Comparison of ENCODE assay signal across 21 cellular contexts in genomic region chr11:45833761-45834160, GRCh38. TPM values are rescaled to one million over a fixed set of nuclear protein-coding genes. Genes with fewer than 3 reads are reported as not detected.
DNase-seq lines count a peak whose midpoint lies in the region; ATAC-seq and TF ChIP-seq lines count a peak whose summit lies in the region.
"Had no signal": no experiment of that assay in that cellular context is flagged by ENCODE, and none has a peak within 500 bp of the region (broad histone marks: within the 10 kb centered on the region; RNA-seq: fewer than 3 reads in every experiment).

No MANE protein-coding gene starts in this region.

- peaks cover 10 to 12% of the 10 kb centered on the region in 2 donors for H3K4me1 Mint-ChIP-seq in natural killer cell treated with Interleukin-12 subunit alpha and Interleukin-12 subunit beta and Interleukin-15 and Interleukin-18, amount 100 ng/mL, for 72 hours (ENCODE audit: low read depth in 2 of 2)
- peaks cover 11% of the 10 kb centered on the region in 2 donors for H3K4me1 Mint-ChIP-seq in natural killer cell
- peaks cover 27% of the 10 kb centered on the region for H3K4me1 Mint-ChIP-seq in T-helper 1 cell treated with Interleukin-12 subunit alpha and Interleukin-12 subunit beta and Interleukin-4 antibody, amounts not matched to agents 30 μg/mL and 1 μg/mL, for 36 hours (ENCODE audit: low read depth)
- H3K4me1 Mint-ChIP-seq in activated T-helper 2 cell treated with anti-CD3 and anti-CD28 coated beads, Interferon-gamma antibody, Interleukin-2, Interleukin-4, amounts not matched to agents 10 μg/mL and 5 μg/mL and 100 μg/mL, durations not matched to agents 14 hours and 24 hours and 36 hours (ENCODE audit: low read depth) = peaks cover 29% of the 10 kb centered on the region

- H3K4me3 ChIP-seq in aorta (ENCODE audit: low read length in 2 of 2) = no peak overlapping the region
- H3K4me3 ChIP-seq: GM23338, PC-9 had no signal

- no peaks in the 10 kb centered on the region for H3K27me3 ChIP-seq in aorta (ENCODE audit: control insufficient read depth in 1 of 2, insufficient read depth in 2 of 2, low read length in 1 of 2)

- intact Hi-C loops in natural killer cell (cut with micrococcal nuclease) (no loop called here), aorta (cut with DNase I) (no loop called here)
- intact Hi-C loops in activated T-helper 2 cell treated with anti-CD3 and anti-CD28 coated beads, Interferon-gamma antibody, Interleukin-2, Interleukin-4, amounts not matched to agents 10 μg/mL and 5 μg/mL and 100 μg/mL, durations not matched to agents 14 hours and 24 hours and 36 hours (cut with micrococcal nuclease) = no loop called here

- no peak for ATAC-seq in natural killer cell treated with Interleukin-12 subunit alpha and Interleukin-12 subunit beta and Interleukin-15 and Interleukin-18, amount 100 ng/mL, for 72 hours
- ATAC-seq in natural killer cell = no peak
- ATAC-seq in aorta (ENCODE audit: low FRiP score) = no peak
- ATAC-seq in GM18867 (IDR thresholded peaks at IDR 0.05; ENCODE audit: unreplicated experiment) = no peak
- ATAC-seq: GM23338 had no signal

- no peaks in the 10 kb centered on the region for H3K4me1 ChIP-seq in aorta (ENCODE audit: control insufficient read depth in 1 of 2, insufficient read depth in 2 of 2, low read length in 2 of 2)

- H3K27me3 Mint-ChIP-seq in natural killer cell treated with Interleukin-12 subunit alpha and Interleukin-12 subunit beta and Interleukin-15 and Interleukin-18, amount 100 ng/mL, for 72 hours = peaks cover 8 to 15% of the 10 kb centered on the region in 2 donors
- H3K27me3 Mint-ChIP-seq in natural killer cell (ENCODE audit: low read depth in 2 of 2) = peaks cover 5 to 8% of the 10 kb centered on the region in 2 donors
- peaks cover 36% of the 10 kb centered on the region for H3K27me3 Mint-ChIP-seq in T-helper 1 cell treated with Interleukin-12 subunit alpha and Interleukin-12 subunit beta and Interleukin-4 antibody, amounts not matched to agents 30 μg/mL and 1 μg/mL, for 36 hours (ENCODE audit: low read depth)
- H3K27me3 Mint-ChIP-seq in activated T-helper 2 cell treated with anti-CD3 and anti-CD28 coated beads, Interferon-gamma antibody, Interleukin-2, Interleukin-4, amounts not matched to agents 10 μg/mL and 5 μg/mL and 100 μg/mL, durations not matched to agents 14 hours and 24 hours and 36 hours (ENCODE audit: low read depth) = peaks cover 7% of the 10 kb centered on the region

- H3K36me3 Mint-ChIP-seq in natural killer cell treated with Interleukin-12 subunit alpha and Interleukin-12 subunit beta and Interleukin-15 and Interleukin-18, amount 100 ng/mL, for 72 hours = no peaks in the 10 kb centered on the region
- H3K36me3 Mint-ChIP-seq in natural killer cell = no peaks in the 10 kb centered on the region
- no peaks in the 10 kb centered on the region for H3K36me3 Mint-ChIP-seq in T-helper 1 cell treated with Interleukin-12 subunit alpha and Interleukin-12 subunit beta and Interleukin-4 antibody, amounts not matched to agents 30 μg/mL and 1 μg/mL, for 36 hours (ENCODE audit: low read depth)
- H3K36me3 Mint-ChIP-seq in activated T-helper 2 cell treated with anti-CD3 and anti-CD28 coated beads, Interferon-gamma antibody, Interleukin-2, Interleukin-4, amounts not matched to agents 10 μg/mL and 5 μg/mL and 100 μg/mL, durations not matched to agents 14 hours and 24 hours and 36 hours (ENCODE audit: low read depth) = peaks cover 3% of the 10 kb centered on the region

- peak overlapping the region; percentile 48 for H3K4me3 Mint-ChIP-seq in natural killer cell treated with Interleukin-12 subunit alpha and Interleukin-12 subunit beta and Interleukin-15 and Interleukin-18, amount 100 ng/mL, for 72 hours
- no peak overlapping the region for H3K4me3 Mint-ChIP-seq in natural killer cell
- H3K4me3 Mint-ChIP-seq in T-helper 1 cell treated with Interleukin-12 subunit alpha and Interleukin-12 subunit beta and Interleukin-4 antibody, amounts not matched to agents 30 μg/mL and 1 μg/mL, for 36 hours = peak overlapping the region; percentile 73
- peak overlapping the region; percentile 66 for H3K4me3 Mint-ChIP-seq in activated T-helper 2 cell treated with anti-CD3 and anti-CD28 coated beads, Interferon-gamma antibody, Interleukin-2, Interleukin-4, amounts not matched to agents 10 μg/mL and 5 μg/mL and 100 μg/mL, durations not matched to agents 14 hours and 24 hours and 36 hours (ENCODE audit: low read depth)
- H3K4me3 Mint-ChIP-seq: GM23338 had no signal

- 82 to 89% methylated on average over 3 of the region's 3 CpGs for WGBS in aorta, 2 donors

- no peaks in the 10 kb centered on the region for H3K36me3 ChIP-seq in aorta (ENCODE audit: control insufficient read depth in 1 of 2, insufficient read depth in 2 of 2, low read length in 1 of 2)

- H3K9me3 ChIP-seq in aorta (ENCODE audit: control insufficient read depth, low read length) = no peaks in the 10 kb centered on the region

- no peak for DNase-seq in natural killer cell treated with Interleukin-12 subunit alpha and Interleukin-12 subunit beta and Interleukin-15 and Interleukin-18, amount 100 ng/mL, for 72 hours (ENCODE audit: low spot score)
- no peak for DNase-seq in natural killer cell
- DNase-seq in activated T-helper 2 cell treated with anti-CD3 and anti-CD28 coated beads, Interferon-gamma antibody, Interleukin-2, Interleukin-4, amounts not matched to agents 10 μg/mL and 5 μg/mL and 100 μg/mL, durations not matched to agents 14 hours and 24 hours and 36 hours (ENCODE audit: low spot score) = no peak
- no peak for DNase-seq in aorta
- DNase-seq in COLO829 (ENCODE audit: low spot score) = no peak
- DNase-seq: ACHN, COR-L47, DMS 273 treated with DMSO at 0.1 percent for 48 hours, HCEC 1CT, Karpas-422, NCI-H1417 treated with DMSO at 0.1 percent for 48 hours, NCI-H187 treated with DMSO at 0.1 percent for 48 hours, NCI-H226, NCI-H524 treated with DMSO at 0.1 percent for 48 hours, PC-9 had no signal

- peak overlapping the region; percentile 69 to 72 for H3K27ac Mint-ChIP-seq in natural killer cell treated with Interleukin-12 subunit alpha and Interleukin-12 subunit beta and Interleukin-15 and Interleukin-18, amount 100 ng/mL, for 72 hours
- peak overlapping the region in 1 of 2 donors; percentile 31 for H3K27ac Mint-ChIP-seq in natural killer cell
- peak overlapping the region; percentile 82 for H3K27ac Mint-ChIP-seq in T-helper 1 cell treated with Interleukin-12 subunit alpha and Interleukin-12 subunit beta and Interleukin-4 antibody, amounts not matched to agents 30 μg/mL and 1 μg/mL, for 36 hours
- peak overlapping the region; percentile 85 for H3K27ac Mint-ChIP-seq in activated T-helper 2 cell treated with anti-CD3 and anti-CD28 coated beads, Interferon-gamma antibody, Interleukin-2, Interleukin-4, amounts not matched to agents 10 μg/mL and 5 μg/mL and 100 μg/mL, durations not matched to agents 14 hours and 24 hours and 36 hours
- H3K27ac Mint-ChIP-seq: GM23338 had no signal

- no peak overlapping the region for H3K27ac ChIP-seq in aorta (ENCODE audit: low read depth in 1 of 2, low read length in 2 of 2)
- H3K27ac ChIP-seq: C4-2B, HL-60, PC-9, RWPE1 had no signal

- H3K9me3 Mint-ChIP-seq in natural killer cell treated with Interleukin-12 subunit alpha and Interleukin-12 subunit beta and Interleukin-15 and Interleukin-18, amount 100 ng/mL, for 72 hours = no peaks in the 10 kb centered on the region
- H3K9me3 Mint-ChIP-seq in natural killer cell = no peaks in the 10 kb centered on the region
- no peaks in the 10 kb centered on the region for H3K9me3 Mint-ChIP-seq in T-helper 1 cell treated with Interleukin-12 subunit alpha and Interleukin-12 subunit beta and Interleukin-4 antibody, amounts not matched to agents 30 μg/mL and 1 μg/mL, for 36 hours
- no peaks in the 10 kb centered on the region for H3K9me3 Mint-ChIP-seq in activated T-helper 2 cell treated with anti-CD3 and anti-CD28 coated beads, Interferon-gamma antibody, Interleukin-2, Interleukin-4, amounts not matched to agents 10 μg/mL and 5 μg/mL and 100 μg/mL, durations not matched to agents 14 hours and 24 hours and 36 hours
- H3K9me3 Mint-ChIP-seq: GM23338 had no signal

- TF ChIP-seq CTCF in natural killer cell (IDR thresholded peaks at IDR 0.05) = no peak

RNA-seq across cellular contexts. Expression of gene CRY2, which starts 13.5 kb away (rescaled TPM):
- total RNA-seq in natural killer cell treated with Interleukin-12 subunit alpha and Interleukin-12 subunit beta and Interleukin-15 and Interleukin-18, amount 100 ng/mL, for 72 hours = 10 to 100 TPM; 22.8 to 28.5 TPM
- total RNA-seq in natural killer cell = 100 to 1,000 TPM; 124 to 214 (median 141) TPM
- 21.5 and 24.0 TPM in 2 replicates for total RNA-seq in activated T-helper 2 cell treated with anti-CD3 and anti-CD28 coated beads, Interferon-gamma antibody, Interleukin-2, Interleukin-4, amounts not matched to agents 10 μg/mL and 5 μg/mL and 100 μg/mL, durations not matched to agents 14 hours and 24 hours and 36 hours
- 10 to 100 TPM; 32.6 to 54.1 TPM for total RNA-seq in aorta
- polyA plus RNA-seq in aorta = 10 to 100 TPM in 1 of 2 donors, 1 to 10 TPM in 1; 6.4 to 23.7 TPM

RNA-seq across cellular contexts. Expression of gene SLC35C1, which starts 28.8 kb away (rescaled TPM):
- total RNA-seq in natural killer cell treated with Interleukin-12 subunit alpha and Interleukin-12 subunit beta and Interleukin-15 and Interleukin-18, amount 100 ng/mL, for 72 hours = 10 to 100 TPM; 15.9 to 18.7 TPM
- total RNA-seq in natural killer cell (10 to 100 TPM in 1 of 3 donors, 1 to 10 TPM in 2; 7.1 to 11.9 (median 9.5) TPM), aorta (10 to 100 TPM; 11.5 to 11.8 TPM)
- 17.1 and 18.1 TPM in 2 replicates for total RNA-seq in activated T-helper 2 cell treated with anti-CD3 and anti-CD28 coated beads, Interferon-gamma antibody, Interleukin-2, Interleukin-4, amounts not matched to agents 10 μg/mL and 5 μg/mL and 100 μg/mL, durations not matched to agents 14 hours and 24 hours and 36 hours
- polyA plus RNA-seq in aorta = 1 to 10 TPM; 6.5 to 9.4 TPM

RNA-seq across cellular contexts. Expression of gene MAPK8IP1, which starts 51.7 kb away (rescaled TPM):
- total RNA-seq in natural killer cell treated with Interleukin-12 subunit alpha and Interleukin-12 subunit beta and Interleukin-15 and Interleukin-18, amount 100 ng/mL, for 72 hours = 1 to 10 TPM; 2.0 to 3.4 TPM
- total RNA-seq in natural killer cell (10 to 100 TPM in 2 of 3 donors, 1 to 10 TPM in 1; 9.7 to 21.5 (median 13.9) TPM), aorta (1 to 10 TPM; 6.5 to 7.8 TPM)
- total RNA-seq in activated T-helper 2 cell treated with anti-CD3 and anti-CD28 coated beads, Interferon-gamma antibody, Interleukin-2, Interleukin-4, amounts not matched to agents 10 μg/mL and 5 μg/mL and 100 μg/mL, durations not matched to agents 14 hours and 24 hours and 36 hours = 0.46 and 0.66 TPM in 2 replicates
- 1 to 10 TPM; 1.6 to 5.5 TPM for polyA plus RNA-seq in aorta
